ENCODE assay signal across 22 cellular contexts in genomic region chr2:77268626-77269025, GRCh38.
"Had no signal": no experiment of that assay in that cellular context is flagged by ENCODE, and none has a peak within 500 bp of the region (broad histone marks: within the 10 kb centered on the region; RNA-seq: fewer than 3 reads in every experiment).

No MANE protein-coding gene starts in this region.

- DNase-seq: cortex of kidney; effector memory CD8-positive, alpha-beta T cell; foreskin fibroblast; mesendoderm; naive B cell; occipital lobe; pancreas; retina; spleen; stimulated activated CD4-positive, alpha-beta T cell treated with anti-CD3 and anti-CD28 coated beads, Interleukin-15, amount 100 ng/mL, for 24 hours; stimulated activated CD4-positive, alpha-beta T cell treated with anti-CD3 and anti-CD28 coated beads, Interleukin-1b, Interleukin-23, amount 100 ng/mL, for 48 hours; stimulated activated CD4-positive, alpha-beta T cell treated with anti-CD3 and anti-CD28 coated beads, Interleukin-4, amount 100 ng/mL, for 24 hours; trophoblast cell had no signal

- H3K27me3 ChIP-seq: esophagus muscularis mucosa, gastroesophageal sphincter, pancreas, spleen had no signal

- H3K27me3 Mint-ChIP-seq: effector memory CD8-positive, alpha-beta T cell; naive B cell; progenitor cell of endocrine pancreas; stimulated activated memory B cell treated with anti-CD40 and anti-IgM and Interleukin-4, amounts not matched to agents 10 μg/mL and 1 μg/mL and 100 μg/mL, for 72 hours; stimulated activated naive CD8-positive, alpha-beta T cell treated with anti-CD3 and anti-CD28 coated beads, Interleukin-15, Interleukin-2, amounts not matched to agents 100 ng/mL and 50 ng/mL, for 24 hours had no signal

- H3K36me3 Mint-ChIP-seq: naive B cell; stimulated activated memory B cell treated with anti-CD40 and anti-IgM and Interleukin-4, amounts not matched to agents 10 μg/mL and 1 μg/mL and 100 μg/mL, for 72 hours had no signal

- H3K4me1 Mint-ChIP-seq: naive B cell; nephron; stimulated activated memory B cell treated with anti-CD40 and anti-IgM and Interleukin-4, amounts not matched to agents 10 μg/mL and 1 μg/mL and 100 μg/mL, for 72 hours had no signal

- H3K9me3 Mint-ChIP-seq: nephron had no signal

- H3K4me1 ChIP-seq: esophagus muscularis mucosa, gastroesophageal sphincter, pancreas, spleen had no signal

- H3K27ac Mint-ChIP-seq: effector memory CD8-positive, alpha-beta T cell; nephron; progenitor cell of endocrine pancreas; stimulated activated memory B cell treated with anti-CD40 and anti-IgM and Interleukin-4, amounts not matched to agents 10 μg/mL and 1 μg/mL and 100 μg/mL, for 72 hours; stimulated activated naive CD8-positive, alpha-beta T cell treated with anti-CD3 and anti-CD28 coated beads, Interleukin-15, Interleukin-2, amounts not matched to agents 100 ng/mL and 50 ng/mL, for 24 hours had no signal

- H3K9me3 ChIP-seq: gastroesophageal sphincter, pancreas, thoracic aorta had no signal

- H3K36me3 ChIP-seq: esophagus muscularis mucosa, gastroesophageal sphincter, pancreas, spleen, thoracic aorta had no signal

- ATAC-seq: effector memory CD8-positive, alpha-beta T cell; gastroesophageal sphincter; pancreas; sciatic nerve; stimulated activated memory B cell treated with anti-CD40 and anti-IgM and Interleukin-4, amounts not matched to agents 10 μg/mL and 1 μg/mL and 100 μg/mL, for 72 hours had no signal

- H3K4me3 ChIP-seq: esophagus muscularis mucosa, gastroesophageal sphincter, pancreas, spleen, thoracic aorta had no signal

- H3K27ac ChIP-seq: epithelial cell of prostate, esophagus muscularis mucosa, gastroesophageal sphincter, pancreas, spleen, thoracic aorta had no signal

- H3K4me3 Mint-ChIP-seq: effector memory CD8-positive, alpha-beta T cell; naive B cell; nephron; stimulated activated memory B cell treated with anti-CD40 and anti-IgM and Interleukin-4, amounts not matched to agents 10 μg/mL and 1 μg/mL and 100 μg/mL, for 72 hours; stimulated activated naive CD8-positive, alpha-beta T cell treated with anti-CD3 and anti-CD28 coated beads, Interleukin-15, Interleukin-2, amounts not matched to agents 100 ng/mL and 50 ng/mL, for 24 hours had no signal

- FAIRE-seq: pancreas had no signal
